In the genomic region with DNA sequence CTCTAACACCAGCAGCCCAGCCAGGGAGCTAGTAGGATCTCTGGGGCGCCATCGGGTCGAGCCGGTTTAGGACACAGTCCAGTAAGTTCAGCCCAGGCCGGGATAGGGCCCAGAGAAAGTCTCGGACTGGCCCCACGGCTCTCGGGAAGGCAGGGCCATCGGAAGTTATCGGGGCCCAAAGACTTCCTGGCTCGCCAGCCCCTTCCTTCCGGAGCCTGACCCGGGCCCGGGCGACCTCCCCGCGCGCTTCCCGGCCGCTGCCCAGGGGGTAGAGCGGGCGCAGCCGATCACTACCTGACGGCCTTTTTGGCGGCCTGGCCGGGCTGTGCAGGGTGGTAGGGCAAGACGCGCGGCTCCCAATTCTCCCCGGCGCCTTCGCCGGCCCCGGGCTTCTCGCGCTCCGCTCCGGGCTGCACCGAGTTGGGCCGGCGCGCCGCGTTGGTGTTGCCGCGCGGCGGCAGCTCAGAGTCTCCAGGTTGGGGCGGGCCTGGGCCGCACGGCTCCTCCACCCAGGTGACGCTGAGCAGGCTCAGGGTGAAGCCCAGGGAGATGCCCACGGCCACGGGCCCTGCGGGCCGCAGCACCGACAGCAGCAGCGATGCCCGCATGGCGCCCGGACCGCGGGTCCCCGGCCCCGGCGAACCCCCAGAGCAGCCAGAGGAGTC, we compare ENCODE assay signal across 1 cellular context.
TF ChIP-seq lines count a peak whose summit lies in the region.

No MANE protein-coding gene starts in this region.

TF ChIP-seq in HepG2, 621 proteins besides CTCF, POLR2A, EP300 and RAD21 (continued from another document and continues in another):
- TF ChIP-seq FUBP1 (CRISPR knock-in tag; IDR thresholded peaks at IDR 0.05; ENCODE audit: borderline replicate concordance), result 0 out of 2 replicates have a peak, but pooled peaks have one; percentile 17
- no peak; the same call in 1 of the 2 replicates for TF ChIP-seq MAX (IDR thresholded peaks at IDR 0.05)
- TF ChIP-seq, protein P1, sequence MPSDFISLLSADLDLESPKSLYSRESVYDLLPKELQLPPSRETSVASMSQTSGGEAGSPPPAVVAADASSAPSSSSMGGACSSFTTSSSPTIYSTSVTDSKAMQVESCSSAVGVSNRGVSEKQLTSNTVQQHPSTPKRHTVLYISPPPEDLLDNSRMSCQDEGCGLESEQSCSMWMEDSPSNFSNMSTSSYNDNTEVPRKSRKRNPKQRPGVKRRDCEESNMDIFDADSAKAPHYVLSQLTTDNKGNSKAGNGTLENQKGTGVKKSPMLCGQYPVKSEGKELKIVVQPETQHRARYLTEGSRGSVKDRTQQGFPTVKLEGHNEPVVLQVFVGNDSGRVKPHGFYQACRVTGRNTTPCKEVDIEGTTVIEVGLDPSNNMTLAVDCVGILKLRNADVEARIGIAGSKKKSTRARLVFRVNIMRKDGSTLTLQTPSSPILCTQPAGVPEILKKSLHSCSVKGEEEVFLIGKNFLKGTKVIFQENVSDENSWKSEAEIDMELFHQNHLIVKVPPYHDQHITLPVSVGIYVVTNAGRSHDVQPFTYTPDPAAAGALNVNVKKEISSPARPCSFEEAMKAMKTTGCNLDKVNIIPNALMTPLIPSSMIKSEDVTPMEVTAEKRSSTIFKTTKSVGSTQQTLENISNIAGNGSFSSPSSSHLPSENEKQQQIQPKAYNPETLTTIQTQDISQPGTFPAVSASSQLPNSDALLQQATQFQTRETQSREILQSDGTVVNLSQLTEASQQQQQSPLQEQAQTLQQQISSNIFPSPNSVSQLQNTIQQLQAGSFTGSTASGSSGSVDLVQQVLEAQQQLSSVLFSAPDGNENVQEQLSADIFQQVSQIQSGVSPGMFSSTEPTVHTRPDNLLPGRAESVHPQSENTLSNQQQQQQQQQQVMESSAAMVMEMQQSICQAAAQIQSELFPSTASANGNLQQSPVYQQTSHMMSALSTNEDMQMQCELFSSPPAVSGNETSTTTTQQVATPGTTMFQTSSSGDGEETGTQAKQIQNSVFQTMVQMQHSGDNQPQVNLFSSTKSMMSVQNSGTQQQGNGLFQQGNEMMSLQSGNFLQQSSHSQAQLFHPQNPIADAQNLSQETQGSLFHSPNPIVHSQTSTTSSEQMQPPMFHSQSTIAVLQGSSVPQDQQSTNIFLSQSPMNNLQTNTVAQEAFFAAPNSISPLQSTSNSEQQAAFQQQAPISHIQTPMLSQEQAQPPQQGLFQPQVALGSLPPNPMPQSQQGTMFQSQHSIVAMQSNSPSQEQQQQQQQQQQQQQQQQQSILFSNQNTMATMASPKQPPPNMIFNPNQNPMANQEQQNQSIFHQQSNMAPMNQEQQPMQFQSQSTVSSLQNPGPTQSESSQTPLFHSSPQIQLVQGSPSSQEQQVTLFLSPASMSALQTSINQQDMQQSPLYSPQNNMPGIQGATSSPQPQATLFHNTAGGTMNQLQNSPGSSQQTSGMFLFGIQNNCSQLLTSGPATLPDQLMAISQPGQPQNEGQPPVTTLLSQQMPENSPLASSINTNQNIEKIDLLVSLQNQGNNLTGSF (CRISPR knock-in tag; IDR thresholded peaks at IDR 0.05), result no peak
- no peak; the same call in 1 of the 2 replicates for TF ChIP-seq ZFAT (CRISPR knock-in tag; conservative IDR thresholded peaks at IDR 0.05)
- no peak for TF ChIP-seq KLF9 (CRISPR knock-in tag; IDR thresholded peaks at IDR 0.05; ENCODE audit: low read depth)
- TF ChIP-seq TCF7L2 (IDR thresholded peaks at IDR 0.05; ENCODE audit: low read depth, low read length), result no peak
- no peak for TF ChIP-seq PRPF4 (IDR thresholded peaks at IDR 0.05; ENCODE audit: low read depth, low read length, poor library complexity, severe bottlenecking)
- no peak for TF ChIP-seq ZBTB1 (CRISPR knock-in tag; IDR thresholded peaks at IDR 0.05; ENCODE audit: borderline replicate concordance)
- peak; percentile 76 for TF ChIP-seq ETV5 (CRISPR knock-in tag; IDR thresholded peaks at IDR 0.05; ENCODE audit: borderline replicate concordance)
- no peak for TF ChIP-seq IKZF1 (IDR thresholded peaks at IDR 0.05)
- no peak; the same call in 1 of the 2 replicates for TF ChIP-seq ZNF501 (CRISPR knock-in tag; IDR thresholded peaks at IDR 0.05)
- no peak for TF ChIP-seq ZNF143 (CRISPR knock-in tag; IDR thresholded peaks at IDR 0.05)
- TF ChIP-seq ISX (CRISPR knock-in tag; conservative IDR thresholded peaks at IDR 0.05), result 0 out of 2 replicates have a peak, but pooled peaks have one; percentile 18
- no peak for TF ChIP-seq ZNF572 (CRISPR knock-in tag; IDR thresholded peaks at IDR 0.05)
- TF ChIP-seq, protein P2, sequence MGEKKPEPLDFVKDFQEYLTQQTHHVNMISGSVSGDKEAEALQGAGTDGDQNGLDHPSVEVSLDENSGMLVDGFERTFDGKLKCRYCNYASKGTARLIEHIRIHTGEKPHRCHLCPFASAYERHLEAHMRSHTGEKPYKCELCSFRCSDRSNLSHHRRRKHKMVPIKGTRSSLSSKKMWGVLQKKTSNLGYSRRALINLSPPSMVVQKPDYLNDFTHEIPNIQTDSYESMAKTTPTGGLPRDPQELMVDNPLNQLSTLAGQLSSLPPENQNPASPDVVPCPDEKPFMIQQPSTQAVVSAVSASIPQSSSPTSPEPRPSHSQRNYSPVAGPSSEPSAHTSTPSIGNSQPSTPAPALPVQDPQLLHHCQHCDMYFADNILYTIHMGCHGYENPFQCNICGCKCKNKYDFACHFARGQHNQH (CRISPR knock-in tag; IDR thresholded peaks at IDR 0.05), result no peak
- TF ChIP-seq ZBTB8A (CRISPR knock-in tag; IDR thresholded peaks at IDR 0.05; ENCODE audit: borderline replicate concordance, low read depth), result no peak
- TF ChIP-seq ZNF746 (CRISPR knock-in tag; IDR thresholded peaks at IDR 0.05), result no peak
- TF ChIP-seq KDM2A (CRISPR knock-in tag; IDR thresholded peaks at IDR 0.05; ENCODE audit: borderline replicate concordance, low read depth), result no peak
- no peak for TF ChIP-seq TCF12 (IDR thresholded peaks at IDR 0.05)
- no peak for TF ChIP-seq TCF12 (CRISPR knock-in tag; IDR thresholded peaks at IDR 0.05)
- TF ChIP-seq NR0B2 (CRISPR knock-in tag; IDR thresholded peaks at IDR 0.05), result peak; percentile 44; the same call in 1 of the 2 replicates
- TF ChIP-seq ZEB1 (IDR thresholded peaks at IDR 0.05; ENCODE audit: insufficient replicate concordance, low read depth), result no peak
- TF ChIP-seq EZH2 (conservative IDR thresholded peaks at IDR 0.05; ENCODE audit: low read depth, low read length), result no peak
- TF ChIP-seq MYC (CRISPR knock-in tag; IDR thresholded peaks at IDR 0.05; ENCODE audit: borderline replicate concordance), result peak; percentile 55; the same call in 1 of the 2 replicates
- TF ChIP-seq ELF1 (CRISPR knock-in tag; IDR thresholded peaks at IDR 0.05), result peak; percentile 48
- no peak for TF ChIP-seq SP2 (CRISPR knock-in tag; IDR thresholded peaks at IDR 0.05)
- TF ChIP-seq U2AF2 (IDR thresholded peaks at IDR 0.05; ENCODE audit: low read depth, low read length), result no peak
- no peak for TF ChIP-seq HOXA3 (CRISPR knock-in tag; IDR thresholded peaks at IDR 0.05)
- TF ChIP-seq DPF2 (CRISPR knock-in tag; IDR thresholded peaks at IDR 0.05; ENCODE audit: borderline replicate concordance, low read depth), result no peak
- TF ChIP-seq ZNF878 (CRISPR knock-in tag; IDR thresholded peaks at IDR 0.05), result no peak
- no peak for TF ChIP-seq HNRNPLL (IDR thresholded peaks at IDR 0.05; ENCODE audit: low read depth, low read length, poor library complexity, severe bottlenecking)
- TF ChIP-seq FOSL1 (CRISPR knock-in tag; IDR thresholded peaks at IDR 0.05; ENCODE audit: borderline replicate concordance), result no peak
- no peak for TF ChIP-seq ZNF75D (CRISPR knock-in tag; IDR thresholded peaks at IDR 0.05; ENCODE audit: borderline replicate concordance)
- TF ChIP-seq ATF7-NPFF (CRISPR knock-in tag; IDR thresholded peaks at IDR 0.05; ENCODE audit: low read depth), result peak; percentile 49; the same call in 1 of the 2 replicates
- TF ChIP-seq FOXA1 (IDR thresholded peaks at IDR 0.05), result no peak
- TF ChIP-seq FOXA1 (CRISPR knock-in tag; IDR thresholded peaks at IDR 0.05), result no peak
- TF ChIP-seq HHEX (CRISPR knock-in tag; IDR thresholded peaks at IDR 0.05), result no peak
- TF ChIP-seq BRF2 (CRISPR knock-in tag; IDR thresholded peaks at IDR 0.05), result no peak
- no peak for TF ChIP-seq MTF1 (CRISPR knock-in tag; IDR thresholded peaks at IDR 0.05)
- TF ChIP-seq, protein P3, sequence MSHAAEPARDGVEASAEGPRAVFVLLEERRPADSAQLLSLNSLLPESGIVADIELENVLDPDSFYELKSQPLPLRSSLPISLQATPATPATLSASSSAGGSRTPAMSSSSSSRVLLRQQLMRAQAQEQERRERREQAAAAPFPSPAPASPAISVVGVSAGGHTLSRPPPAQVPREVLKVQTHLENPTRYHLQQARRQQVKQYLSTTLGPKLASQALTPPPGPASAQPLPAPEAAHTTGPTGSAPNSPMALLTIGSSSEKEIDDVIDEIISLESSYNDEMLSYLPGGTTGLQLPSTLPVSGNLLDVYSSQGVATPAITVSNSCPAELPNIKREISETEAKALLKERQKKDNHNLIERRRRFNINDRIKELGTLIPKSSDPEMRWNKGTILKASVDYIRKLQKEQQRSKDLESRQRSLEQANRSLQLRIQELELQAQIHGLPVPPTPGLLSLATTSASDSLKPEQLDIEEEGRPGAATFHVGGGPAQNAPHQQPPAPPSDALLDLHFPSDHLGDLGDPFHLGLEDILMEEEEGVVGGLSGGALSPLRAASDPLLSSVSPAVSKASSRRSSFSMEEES (CRISPR knock-in tag; IDR thresholded peaks at IDR 0.05), result no peak
- no peak for TF ChIP-seq ZNF678 (CRISPR knock-in tag; IDR thresholded peaks at IDR 0.05)
- TF ChIP-seq KMT2A (CRISPR knock-in tag; IDR thresholded peaks at IDR 0.05), result peak; percentile 45; the same call in 1 of the 2 replicates
- TF ChIP-seq ERF (CRISPR knock-in tag; IDR thresholded peaks at IDR 0.05), result no peak
- TF ChIP-seq ZUFSP (CRISPR knock-in tag; IDR thresholded peaks at IDR 0.05; ENCODE audit: borderline replicate concordance), result no peak
- no peak for TF ChIP-seq ZNF276 (CRISPR knock-in tag; IDR thresholded peaks at IDR 0.05; ENCODE audit: low read depth)
- no peak for TF ChIP-seq CHD2 (IDR thresholded peaks at IDR 0.05; ENCODE audit: low read depth, low read length)
- TF ChIP-seq DMAP1 (CRISPR knock-in tag; IDR thresholded peaks at IDR 0.05), result no peak
- TF ChIP-seq ZNF234 (CRISPR knock-in tag; conservative IDR thresholded peaks at IDR 0.05), result 0 out of 2 replicates have a peak, but pooled peaks have one; percentile 33
- TF ChIP-seq ZNF563 (CRISPR knock-in tag; IDR thresholded peaks at IDR 0.05), result peak; percentile 84
